18 cellular contexts compared by ENCODE assay signal in the genomic region with DNA sequence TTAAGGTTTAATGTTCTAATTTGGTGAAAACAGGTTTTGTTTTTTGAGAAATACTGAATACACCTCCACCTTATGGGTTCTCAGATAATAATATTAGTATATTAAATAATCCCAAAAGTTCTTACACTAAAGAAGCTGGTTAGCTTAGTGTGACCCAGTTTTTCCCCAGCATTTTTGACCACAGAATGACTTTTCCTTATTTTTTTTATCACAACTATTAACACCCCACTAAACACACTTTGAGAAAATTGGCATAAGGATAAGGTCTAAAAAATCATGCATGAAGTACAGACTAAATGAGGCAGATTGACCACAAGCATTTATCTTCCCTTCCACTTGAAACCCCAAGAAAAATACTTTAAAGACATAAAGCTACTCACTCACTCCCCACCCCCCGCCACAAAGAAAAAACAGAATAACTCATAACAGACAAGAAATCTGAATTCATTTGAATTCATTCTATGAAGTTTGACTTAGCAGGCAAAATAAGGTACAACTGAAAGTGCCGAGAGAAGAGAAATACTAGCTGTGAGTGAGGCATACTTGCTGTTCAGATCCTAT. TPM values are rescaled to one million over a fixed set of nuclear protein-coding genes. Genes with fewer than 3 reads are reported as not detected.
DNase-seq lines count a peak whose midpoint lies in the region; ATAC-seq and TF ChIP-seq lines count a peak whose summit lies in the region.
"Had no signal": no experiment of that assay in that cellular context is flagged by ENCODE, and none has a peak within 500 bp of the region (broad histone marks: within the 10 kb centered on the region; RNA-seq: fewer than 3 reads in every experiment).

No MANE protein-coding gene starts in this region.

- ATAC-seq in stimulated activated effector memory CD8-positive, alpha-beta T cell treated with anti-CD3 and anti-CD28 coated beads, Interleukin-12 subunit alpha, Interleukin-12 subunit beta, amount 100 ng/mL, for 72 hours, result peak; percentile 22
- ATAC-seq: CD8-positive, alpha-beta T cell had no signal

- H3K4me3 Mint-ChIP-seq in stimulated activated effector memory CD8-positive, alpha-beta T cell treated with anti-CD3 and anti-CD28 coated beads, Interleukin-12 subunit alpha, Interleukin-12 subunit beta, amount 100 ng/mL, for 72 hours, result peak overlapping the region; percentile 29
- H3K4me3 Mint-ChIP-seq in glutamatergic neuron (ENCODE audit: unreplicated experiment), result no peak overlapping the region
- H3K4me3 Mint-ChIP-seq: activated CD4-positive, alpha-beta memory T cell treated with anti-CD3 and anti-CD28 coated beads, Interleukin-2, amount 10 ng/mL, durations not matched to agents 7 days and 5 days; CD8-positive, alpha-beta T cell; neural crest cell had no signal

- in situ Hi-C loops in astrocyte of the cerebellum (cut with HindIII; ENCODE audit: low sequenced_read_pairs), result no loop called here
- in situ Hi-C loops in GM13976 (cut with MboI; ENCODE audit: low sequenced_read_pairs, unreplicated experiment), result no loop called here

- TF ChIP-seq CTCF in astrocyte of the cerebellum (IDR thresholded peaks at IDR 0.05; ENCODE audit: low read depth, low read length, missing control alignments), result no peak
- no peak for TF ChIP-seq CTCF in GM13976 (IDR thresholded peaks at IDR 0.05; ENCODE audit: borderline replicate concordance, control extremely low read depth, extremely low read depth, insufficient read depth, missing control alignments)
- no peak for TF ChIP-seq CTCF in glutamatergic neuron (IDR thresholded peaks at IDR 0.05; ENCODE audit: partially characterized antibody, unreplicated experiment)

- H3K9me3 Mint-ChIP-seq in stimulated activated effector memory CD8-positive, alpha-beta T cell treated with anti-CD3 and anti-CD28 coated beads, Interleukin-12 subunit alpha, Interleukin-12 subunit beta, amount 100 ng/mL, for 72 hours, result no peaks in the 10 kb centered on the region
- no peaks in the 10 kb centered on the region for H3K9me3 Mint-ChIP-seq in glutamatergic neuron (ENCODE audit: unreplicated experiment)
- H3K9me3 Mint-ChIP-seq: CD8-positive, alpha-beta T cell had no signal

- H3K4me3 ChIP-seq in astrocyte of the cerebellum (ENCODE audit: low read depth, low read length), result no peak overlapping the region
- H3K4me3 ChIP-seq: left ventricle myocardium inferior, sigmoid colon had no signal

- H3K27ac Mint-ChIP-seq in stimulated activated effector memory CD8-positive, alpha-beta T cell treated with anti-CD3 and anti-CD28 coated beads, Interleukin-12 subunit alpha, Interleukin-12 subunit beta, amount 100 ng/mL, for 72 hours, result peak overlapping the region; percentile 51
- H3K27ac Mint-ChIP-seq in glutamatergic neuron (ENCODE audit: unreplicated experiment), result no peak overlapping the region
- H3K27ac Mint-ChIP-seq: activated CD4-positive, alpha-beta memory T cell treated with anti-CD3 and anti-CD28 coated beads, Interleukin-2, amount 10 ng/mL, durations not matched to agents 7 days and 5 days; CD8-positive, alpha-beta T cell had no signal

- H3K4me1 Mint-ChIP-seq in stimulated activated effector memory CD8-positive, alpha-beta T cell treated with anti-CD3 and anti-CD28 coated beads, Interleukin-12 subunit alpha, Interleukin-12 subunit beta, amount 100 ng/mL, for 72 hours, result peaks cover 14% of the 10 kb centered on the region
- no peaks in the 10 kb centered on the region for H3K4me1 Mint-ChIP-seq in glutamatergic neuron (ENCODE audit: low read depth, unreplicated experiment)
- H3K4me1 Mint-ChIP-seq: neural crest cell had no signal

- H3K36me3 Mint-ChIP-seq in stimulated activated effector memory CD8-positive, alpha-beta T cell treated with anti-CD3 and anti-CD28 coated beads, Interleukin-12 subunit alpha, Interleukin-12 subunit beta, amount 100 ng/mL, for 72 hours, result peaks cover 4% of the 10 kb centered on the region
- peaks cover 5% of the 10 kb centered on the region for H3K36me3 Mint-ChIP-seq in glutamatergic neuron (ENCODE audit: unreplicated experiment)
- H3K36me3 Mint-ChIP-seq: CD8-positive, alpha-beta T cell had no signal

- DNase-seq in DMS79 treated with DMSO at 0.1 percent for 48 hours (lab: John Stamatoyannopoulos, UW), result peak; percentile 6
- no peak for DNase-seq in DMS79 (lab: John Stamatoyannopoulos, UW)
- DNase-seq in LHCN-M2 (ENCODE audit: low read depth), result peak; percentile 38
- peak; percentile 65 for DNase-seq in astrocyte of the cerebellum (ENCODE audit: low read depth)
- DNase-seq in stimulated activated effector memory CD8-positive, alpha-beta T cell treated with anti-CD3 and anti-CD28 coated beads, Interleukin-12 subunit alpha, Interleukin-12 subunit beta, amount 100 ng/mL, for 72 hours (ENCODE audit: low spot score in 2 of 2), result no peak
- no peak for DNase-seq in GM13976 (ENCODE audit: low spot score)
- DNase-seq in glutamatergic neuron, result no peak
- no peak for DNase-seq in stimulated activated CD4-positive, alpha-beta T cell treated with anti-CD3 and anti-CD28 coated beads, Interleukin-2, amount 100 ng/mL, for 24 hours
- DNase-seq: activated CD4-positive, alpha-beta memory T cell treated with anti-CD3 and anti-CD28 coated beads, Interleukin-2, amount 10 ng/mL, durations not matched to agents 7 days and 5 days; activated naive CD4-positive, alpha-beta T cell treated with anti-CD3 and anti-CD28 coated beads, Interleukin-2, amount 50 U/mL, for 16 hours; CD8-positive, alpha-beta T cell; GOT3; hypothalamus; left ventricle myocardium inferior; NCI-H1048; NCI-H510A; sigmoid colon had no signal

- H3K27me3 Mint-ChIP-seq in glutamatergic neuron (ENCODE audit: unreplicated experiment), result peaks cover 2% of the 10 kb centered on the region

RNA-seq across cellular contexts. Expression of a gene that starts 49.7 kb away (rescaled TPM):
- total RNA-seq in LHCN-M2 (2014; rRNA removed) (0.06 TPM in 1 of 2 replicates, not detected in the other), glutamatergic neuron (ENCODE audit: unreplicated experiment) (not detected)
- polyA plus RNA-seq in LHCN-M2 (2012), result 0.02 TPM
- total RNA-seq: activated CD4-positive, alpha-beta memory T cell treated with anti-CD3 and anti-CD28 coated beads, Interleukin-2, amount 10 ng/mL, durations not matched to agents 7 days and 5 days; CD8-positive, alpha-beta T cell; left ventricle myocardium inferior; neural crest cell had no signal

Comparison
In these comparisons a context has a peak if more than half of its experiments do, and no peak if none do; other contexts are left out.
1. DNase-seq: peak in DMS79 treated with DMSO at 0.1 percent for 48 hours (single experiment), LHCN-M2 (single experiment) and astrocyte of the cerebellum (single experiment); none in DMS79 (single experiment), stimulated activated effector memory CD8-positive, alpha-beta T cell treated with anti-CD3 and anti-CD28 coated beads, Interleukin-12 subunit alpha, Interleukin-12 subunit beta, amount 100 ng/mL, for 72 hours (0 of 2), GM13976 (single experiment), glutamatergic neuron (single experiment) and stimulated activated CD4-positive, alpha-beta T cell treated with anti-CD3 and anti-CD28 coated beads, Interleukin-2, amount 100 ng/mL, for 24 hours (0 of 2).